In the genomic region with DNA sequence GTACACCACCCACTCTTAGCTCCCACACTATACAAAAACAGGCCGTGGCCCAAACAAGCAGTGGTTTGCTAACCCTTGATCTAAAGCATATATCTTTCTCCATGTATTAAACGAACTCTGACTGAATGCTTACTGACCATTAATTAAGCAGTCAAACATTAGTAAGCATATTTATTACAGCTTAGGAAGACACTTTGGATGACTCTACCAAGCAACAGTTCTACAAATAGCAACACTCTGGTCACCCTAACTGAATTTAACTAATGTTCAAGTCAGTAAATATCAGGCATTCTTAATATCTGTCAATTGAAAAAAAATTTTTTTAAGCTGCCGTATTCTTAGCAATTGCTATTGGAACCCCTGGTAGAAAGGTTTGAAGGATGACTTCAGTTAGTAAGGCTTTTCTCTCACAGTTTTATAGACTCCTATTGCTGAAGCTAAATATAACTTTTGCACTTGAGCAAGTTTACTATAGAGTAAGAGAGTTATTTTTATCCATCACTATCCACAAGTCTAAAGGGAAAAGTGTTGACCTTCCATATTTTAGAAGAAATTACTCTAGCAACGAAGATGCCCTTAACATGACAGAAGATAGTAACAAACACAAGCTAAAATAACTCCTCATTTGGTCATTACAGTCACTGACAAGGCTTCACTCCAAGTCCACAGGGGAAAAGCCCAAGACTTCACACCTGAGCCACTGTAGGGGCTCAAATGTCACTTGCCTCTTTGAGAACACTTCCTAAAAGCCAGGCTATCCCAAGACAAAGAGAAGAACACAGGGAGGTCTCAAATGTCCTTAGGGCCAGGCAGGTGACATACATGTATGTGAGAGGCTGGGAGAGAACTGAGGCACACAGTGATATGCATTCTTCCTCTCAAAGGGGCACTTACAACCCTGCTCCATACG, we compare ENCODE assay signal across 11 cellular contexts.
DNase-seq lines count a peak whose midpoint lies in the region; TF ChIP-seq lines count a peak whose summit lies in the region.
"Had no signal": no experiment of that assay in that cellular context is flagged by ENCODE, and none has a peak within 500 bp of the region (broad histone marks: within the 10 kb centered on the region; RNA-seq: fewer than 3 reads in every experiment).

No MANE protein-coding gene starts in this region.

- H3K27me3 ChIP-seq in mammary epithelial cell (ENCODE audit: insufficient read depth, low read length) (no peaks in the 10 kb centered on the region), breast epithelium (no peaks in the 10 kb centered on the region), subcutaneous abdominal adipose tissue (ENCODE audit: control insufficient read depth in 5 of 5, insufficient read depth in 4 of 5, low read length in 5 of 5) (no peaks in the 10 kb centered on the region), suprapubic skin (no peaks in the 10 kb centered on the region)
- H3K27me3 ChIP-seq: transverse colon had no signal

- dilution Hi-C loops in mammary epithelial cell (cut with HindIII; ENCODE audit: low sequenced_read_pairs): no loop called here

- TF ChIP-seq CTCF in MCF 10A (IDR thresholded peaks at IDR 0.05; ENCODE audit: unreplicated experiment) (no peak), mammary epithelial cell (conservative IDR thresholded peaks at IDR 0.05 in 1 of 2, IDR thresholded peaks at IDR 0.05 in 1 of 2; ENCODE audit: extremely low read depth in 1 of 2, insufficient read depth in 1 of 2, low read depth in 1 of 2, low read length in 2 of 2) (no peak), breast epithelium (IDR thresholded peaks at IDR 0.05) (no peak), mesothelial cell of epicardium (IDR thresholded peaks at IDR 0.05; ENCODE audit: unreplicated experiment) (no peak), suprapubic skin (IDR thresholded peaks at IDR 0.05) (no peak)

- H3K27ac Mint-ChIP-seq in MCF 10A (ENCODE audit: low read depth, unreplicated experiment): peak overlapping the region; percentile 54
- H3K27ac Mint-ChIP-seq in mesothelial cell of epicardium: peak overlapping the region; percentile 30

- H3K4me2 ChIP-seq in mammary epithelial cell (ENCODE audit: insufficient read depth, low read depth, low read length): no peak overlapping the region

- BruUV-seq in MCF 10A (replicated peaks; lab: Mats Ljungman, UMichigan): no TSS peak
- no TSS peak for BruUV-seq in mammary epithelial cell (replicated peaks; lab: Mats Ljungman, UMichigan)

- WGBS in mammary epithelial cell (ENCODE audit: low coverage, missing lambda C conversion rate): 92% methylated on average over 5 of the region's 5 CpGs
- WGBS in suprapubic skin: 91% methylated on average over 5 of the region's 5 CpGs

- H3K27ac ChIP-seq in mammary epithelial cell (ENCODE audit: insufficient read depth, low read depth, low read length) (no peak overlapping the region), breast epithelium (peak overlapping the region; percentile 31 to 50), subcutaneous abdominal adipose tissue (ENCODE audit: low read depth, low read length) (peak overlapping the region; percentile 26), suprapubic skin (no peak overlapping the region)

- POLR2A ChIA-PET in MCF 10A (lab: Yijun Ruan, JAX): interaction anchor here (0.6 to 4.1 kb wide), 3 partner anchors 10 to 125 kb away, joined by 3 to 23 read pairs (median 4); a partner anchor contains a TSS

- H3K36me3 Mint-ChIP-seq in MCF 10A (ENCODE audit: insufficient read depth, unreplicated experiment) (peaks cover 67% of the 10 kb centered on the region), mesothelial cell of epicardium (peaks cover 18% of the 10 kb centered on the region)

- H3K4me1 Mint-ChIP-seq in MCF 10A (ENCODE audit: insufficient read depth, unreplicated experiment) (peaks cover 20% of the 10 kb centered on the region), mesothelial cell of epicardium (peaks cover 32% of the 10 kb centered on the region)

- H3K4me3 ChIP-seq in mammary epithelial cell (replicated peaks in 1 of 3; ENCODE audit: insufficient read depth in 1 of 3, low read depth in 2 of 3, low read length in 3 of 3) (no peak overlapping the region), breast epithelium (no peak overlapping the region), subcutaneous abdominal adipose tissue (ENCODE audit: low read depth in 1 of 5, low read length in 5 of 5) (no peak overlapping the region), suprapubic skin (no peak overlapping the region)
- H3K4me3 ChIP-seq: transverse colon had no signal

- no peak overlapping the region for H3K4me3 Mint-ChIP-seq in MCF 10A (ENCODE audit: unreplicated experiment)
- H3K4me3 Mint-ChIP-seq in mesothelial cell of epicardium: no peak overlapping the region

- in situ Hi-C loops in mammary epithelial cell (cut with MboI; ENCODE audit: low sequenced_read_pairs in 2 of 2): no loop called here

- CTCF ChIA-PET in MCF 10A (lab: Yijun Ruan, JAX) (interaction anchor here (0.7 to 1.6 kb wide), 5 partner anchors 10 to 302 kb away, joined by 3 to 4 read pairs (median 3); no protein-coding TSS in a partner anchor), mammary epithelial cell (lab: Charles Lee; ENCODE audit: low non-redundant PET) (interaction anchor here (0.6 kb wide), 1 partner anchor 16 kb away, joined by 3 read pairs; no protein-coding TSS in a partner anchor)

- no peak for TF ChIP-seq POLR2A in breast epithelium (IDR thresholded peaks at IDR 0.05)
- no peak for TF ChIP-seq POLR2A in suprapubic skin (IDR thresholded peaks at IDR 0.05)

- intact Hi-C loops in MCF 10A (cut with micrococcal nuclease): no loop called here
- intact Hi-C loops in mammary epithelial cell (cut with micrococcal nuclease): loop anchor here (5.0 kb wide), 1 partner anchor 36 kb away; no protein-coding TSS in a partner anchor
- intact Hi-C loops in breast epithelium (cut with DNase I; ENCODE audit: low total_unique reads): no loop called here

- TF ChIP-seq EP300 in suprapubic skin (IDR thresholded peaks at IDR 0.05): no peak

- H3K9ac ChIP-seq in mammary epithelial cell (ENCODE audit: insufficient read depth, low read length) (no peak overlapping the region), subcutaneous abdominal adipose tissue (ENCODE audit: low read length in 5 of 5) (peak overlapping the region in 1 of 5 donors; percentile 18)

- peaks cover 9% of the 10 kb centered on the region for H3K4me1 ChIP-seq in mammary epithelial cell (ENCODE audit: insufficient read depth, low read length)
- peaks cover 0 to 10% of the 10 kb centered on the region in 2 donors for H3K4me1 ChIP-seq in breast epithelium
- H3K4me1 ChIP-seq in subcutaneous abdominal adipose tissue (ENCODE audit: control insufficient read depth in 5 of 5, insufficient read depth in 5 of 5, low read length in 5 of 5): peaks cover 2 to 58% (median 40%) of the 10 kb centered on the region in 5 donors
- peaks cover 58% of the 10 kb centered on the region for H3K4me1 ChIP-seq in suprapubic skin

- no peak overlapping the region for H2AFZ ChIP-seq in mammary epithelial cell (ENCODE audit: low read depth, low read length)

- H3K9me3 Mint-ChIP-seq in MCF 10A (ENCODE audit: unreplicated experiment) (no peaks in the 10 kb centered on the region), mesothelial cell of epicardium (no peaks in the 10 kb centered on the region)

- H3K36me3 ChIP-seq in mammary epithelial cell (ENCODE audit: insufficient read depth, low read length) (peaks cover 26% of the 10 kb centered on the region), breast epithelium (no peaks in the 10 kb centered on the region), subcutaneous abdominal adipose tissue (ENCODE audit: control insufficient read depth in 5 of 5, insufficient read depth in 5 of 5, low read length in 5 of 5) (peaks cover 19 to 40% (median 30%) of the 10 kb centered on the region in 5 donors), suprapubic skin (peaks cover 10% of the 10 kb centered on the region)

- H4K20me1 ChIP-seq in mammary epithelial cell (ENCODE audit: insufficient read depth, low read length): no peaks in the 10 kb centered on the region

- H3K79me2 ChIP-seq in mammary epithelial cell (ENCODE audit: insufficient read depth, low read length): peaks cover 99% of the 10 kb centered on the region

- H3K27me3 Mint-ChIP-seq in MCF 10A (ENCODE audit: insufficient read depth, unreplicated experiment): no peaks in the 10 kb centered on the region
- H3K27me3 Mint-ChIP-seq in mesothelial cell of epicardium (ENCODE audit: low read depth): no peaks in the 10 kb centered on the region

- no peaks in the 10 kb centered on the region for H3K9me3 ChIP-seq in mammary epithelial cell (replicated peaks; ENCODE audit: insufficient read depth, low read length)
- H3K9me3 ChIP-seq in breast epithelium: no peaks in the 10 kb centered on the region
- no peaks in the 10 kb centered on the region for H3K9me3 ChIP-seq in subcutaneous abdominal adipose tissue (ENCODE audit: control insufficient read depth in 5 of 5, low read length in 5 of 5)
- no peaks in the 10 kb centered on the region for H3K9me3 ChIP-seq in suprapubic skin
- H3K9me3 ChIP-seq: transverse colon had no signal

- DNase-seq in MCF 10A (ENCODE audit: unreplicated experiment) (no peak), mammary epithelial cell (no peak), breast epithelium (ENCODE audit: low spot score in 2 of 2) (no peak), mesothelial cell of epicardium (ENCODE audit: low spot score in 2 of 2, unreplicated experiment in 2 of 2) (no peak), suprapubic skin (ENCODE audit: low spot score in 2 of 2) (no peak), RPMI8226 (no peak), glomerular visceral epithelial cell (ENCODE audit: extremely low spot score) (no peak)
- DNase-seq: kidney, small intestine, transverse colon had no signal

Comparison
In these comparisons a context has a peak if more than half of its experiments do, and no peak if none do; other contexts are left out.
1. H3K27ac ChIP-seq: peak in breast epithelium (2 of 2) and subcutaneous abdominal adipose tissue (single experiment); none in mammary epithelial cell (single experiment) and suprapubic skin (single experiment).